Comparison of ENCODE assay signal across 20 cellular contexts in genomic region chr3:63631670-63632069, GRCh38. TPM values are rescaled to one million over a fixed set of nuclear protein-coding genes. Genes with fewer than 3 reads are reported as not detected.
A peak's percentile ranks its signal among the peaks of the same experiment; 100 is the strongest.
DNase-seq lines count a peak whose midpoint lies in the region; ATAC-seq, FAIRE-seq and TF ChIP-seq lines count a peak whose summit lies in the region.
"Had no signal": no experiment of that assay in that cellular context is flagged by ENCODE, and none has a peak within 500 bp of the region (broad histone marks: within the 10 kb centered on the region; RNA-seq: fewer than 3 reads in every experiment).

No MANE protein-coding gene starts in this region.

- H3K79me1 ChIP-seq in H9 (ENCODE audit: insufficient read depth, low read depth, low read length, poor library complexity, severe bottlenecking) = no peaks in the 10 kb centered on the region

- H3K4me2 ChIP-seq in H9 (ENCODE audit: insufficient read depth, insufficient read length, low read length) = no peak overlapping the region
- H3K4me2 ChIP-seq: A549 had no signal

- peaks cover 0 to 5% of the 10 kb centered on the region in 2 experiments; a peak in 1 of 5 replicates for H3K9me3 Mint-ChIP-seq in H9

- no peaks in the 10 kb centered on the region for H4K20me1 ChIP-seq in H9 (ENCODE audit: control insufficient read depth, insufficient read depth, insufficient read length)

- H3K23ac ChIP-seq in H9 (ENCODE audit: insufficient read length, low read depth, low read length) = no peak overlapping the region

- H2BK5ac ChIP-seq in H9 (ENCODE audit: insufficient read length, low read length) = no peak overlapping the region

- H3T11ph ChIP-seq in H9 (ENCODE audit: low read length) = no peak overlapping the region

- no peak overlapping the region for H2AK5ac ChIP-seq in H9 (ENCODE audit: insufficient read length, low read length)

- 0 out of 2 replicates have a peak, but pooled peaks cover 2% of the 10 kb centered on the region for H3K27me3 Mint-ChIP-seq in H9 (ENCODE audit: low read depth)

- H3K18ac ChIP-seq in H9 (ENCODE audit: insufficient read length, low read depth, low read length) = no peak overlapping the region

- no peak overlapping the region for H2AFZ ChIP-seq in H9 (ENCODE audit: low read length)

- H3K27ac ChIP-seq in H9 (ENCODE audit: insufficient read length, low read depth, low read length) = no peak overlapping the region
- no peak overlapping the region for H3K27ac ChIP-seq in RWPE2 (ENCODE audit: poor library complexity, severe bottlenecking)
- no peak overlapping the region for H3K27ac ChIP-seq in foreskin keratinocyte
- no peak overlapping the region for H3K27ac ChIP-seq in kidney (ENCODE audit: low read depth in 2 of 2, low read length in 2 of 2)
- H3K27ac ChIP-seq: A549, C4-2B had no signal

- H3K36me3 Mint-ChIP-seq in H9 (ENCODE audit: insufficient read depth in 1 of 3, low read depth in 3 of 3) = peaks cover 0 to 4% (median 0%) of the 10 kb centered on the region in 3 experiments; a peak in 2 of 7 replicates
- H3K36me3 Mint-ChIP-seq: CD4-positive, alpha-beta memory T cell had no signal

- intact Hi-C loops in kidney (cut with DNase I) = no loop called here

- H4K5ac ChIP-seq in H9 (ENCODE audit: insufficient read length, low read depth, low read length) = no peak overlapping the region

- H3K36me3 ChIP-seq in RWPE2 (ENCODE audit: low read depth) (no peaks in the 10 kb centered on the region), kidney (ENCODE audit: control insufficient read depth in 1 of 2, insufficient read depth in 2 of 2, low read length in 2 of 2) (no peaks in the 10 kb centered on the region)
- H3K36me3 ChIP-seq: BE2C had no signal

- no peaks in the 10 kb centered on the region for H3K79me2 ChIP-seq in H9 (ENCODE audit: insufficient read depth, low read length)

- H2BK120ac ChIP-seq in H9 (ENCODE audit: low read depth, low read length, poor library complexity, severe bottlenecking) = peak overlapping the region; percentile 28

- H3K27me3 ChIP-seq in H9 (ENCODE audit: insufficient read depth, low read length) (no peaks in the 10 kb centered on the region), RWPE2 (ENCODE audit: insufficient read depth, poor library complexity, severe bottlenecking) (no peaks in the 10 kb centered on the region), foreskin keratinocyte (no peaks in the 10 kb centered on the region)

- DNase-seq in H9 (no peak), HPDE6-E6E7 (ENCODE audit: extremely low spot score) (peak; percentile 1), RWPE2 (ENCODE audit: low spot score) (no peak), foreskin keratinocyte (peak; percentile 71 to 78), kidney (no peak)
- DNase-seq: BE2C; CD4-positive, alpha-beta memory T cell; DMS153; DMS79 treated with DMSO at 0.1 percent for 48 hours; EL; HCEC 1CT; HFFc6 had no signal

- H3K9ac ChIP-seq in H9 (ENCODE audit: extremely low read depth, insufficient read length, low read length) (no peak overlapping the region), kidney (ENCODE audit: low read length in 2 of 2) (no peak overlapping the region)

- TF ChIP-seq CTCF in H9 (conservative IDR thresholded peaks at IDR 0.05) (no peak), RWPE2 (IDR thresholded peaks at IDR 0.05; ENCODE audit: poor library complexity, severe bottlenecking) (no peak), foreskin keratinocyte (conservative IDR thresholded peaks at IDR 0.05) (no peak), kidney (IDR thresholded peaks at IDR 0.05; ENCODE audit: borderline replicate concordance, extremely low read depth, insufficient read depth) (no peak)

- no peak overlapping the region for H3K4me3 Mint-ChIP-seq in H9
- H3K4me3 Mint-ChIP-seq: CD4-positive, alpha-beta memory T cell; HFFc6 had no signal

- no peak overlapping the region for H3K4me3 ChIP-seq in RWPE2 (ENCODE audit: severe bottlenecking)
- no peak overlapping the region for H3K4me3 ChIP-seq in kidney (ENCODE audit: low read length in 2 of 2)
- H3K4me3 ChIP-seq: A549 had no signal

- H3K14ac ChIP-seq in H9 (ENCODE audit: insufficient read depth, low read length) = no peak overlapping the region

- H2BK15ac ChIP-seq in H9 (ENCODE audit: low read depth, low read length) = no peak overlapping the region

- no peak for FAIRE-seq in kidney (lab: Jason Lieb, UNC)
- FAIRE-seq: A549, D721Med, G401.6, GM12891, H1 had no signal

- no peaks in the 10 kb centered on the region for H3K23me2 ChIP-seq in H9 (ENCODE audit: insufficient read length, low read depth, low read length, poor library complexity, severe bottlenecking)

- no peak overlapping the region for H2BK20ac ChIP-seq in H9 (ENCODE audit: low read depth, low read length, poor library complexity, severe bottlenecking)

- H3K4ac ChIP-seq in H9 (ENCODE audit: low read depth, low read length) = no peak overlapping the region

- H4K91ac ChIP-seq in H9 (ENCODE audit: insufficient read length, low read depth, low read length) = no peak overlapping the region

- H2BK12ac ChIP-seq in H9 (ENCODE audit: insufficient read length, low read depth, low read length) = no peak overlapping the region

- H3K4me1 Mint-ChIP-seq in H9 = peaks cover 8 to 10% of the 10 kb centered on the region in 2 experiments
- H3K4me1 Mint-ChIP-seq: CD4-positive, alpha-beta memory T cell had no signal

- no peak overlapping the region for H3K56ac ChIP-seq in H9 (ENCODE audit: insufficient read length, low read depth, low read length)

- peak; percentile 49; the same call in 1 of the 3 replicates for ATAC-seq in RWPE2 (ENCODE audit: low read depth)
- ATAC-seq in foreskin keratinocyte = peak; percentile 89
- no peak for ATAC-seq in HG03045 (IDR thresholded peaks at IDR 0.05; ENCODE audit: unreplicated experiment)
- ATAC-seq: A549 had no signal

- no peak overlapping the region; a peak in 1 of 7 replicates for H3K27ac Mint-ChIP-seq in H9
- H3K27ac Mint-ChIP-seq: CD4-positive, alpha-beta memory T cell; HFFc6 had no signal

- H3K4me1 ChIP-seq in H9 (ENCODE audit: insufficient read depth, low read length) (no peaks in the 10 kb centered on the region), RWPE2 (ENCODE audit: insufficient read depth, poor library complexity, severe bottlenecking) (no peaks in the 10 kb centered on the region), foreskin keratinocyte (peaks cover 9% of the 10 kb centered on the region), kidney (ENCODE audit: control insufficient read depth in 1 of 2, insufficient read depth in 1 of 2, low read depth in 1 of 2, low read length in 2 of 2) (no peaks in the 10 kb centered on the region)
- H3K4me1 ChIP-seq: A549, BE2C had no signal

- WGBS in H9 (ENCODE audit: extremely low coverage, insufficient read length, low lambda C conversion rate) = no CpG with 5 or more reads among the region's 4 CpGs

- no peak overlapping the region for H4K8ac ChIP-seq in H9 (replicated peaks; ENCODE audit: insufficient read length, low read depth, low read length)

- H3K9me3 ChIP-seq in H9 (ENCODE audit: control insufficient read depth, low read depth, low read length) = no peaks in the 10 kb centered on the region
- no peaks in the 10 kb centered on the region for H3K9me3 ChIP-seq in RWPE2 (ENCODE audit: severe bottlenecking)
- H3K9me3 ChIP-seq in kidney (ENCODE audit: control insufficient read depth in 1 of 2, low read length in 2 of 2) = no peaks in the 10 kb centered on the region
- H3K9me3 ChIP-seq: A549, BE2C had no signal

RNA-seq across cellular contexts. Expression of gene SNTN, which starts 20.8 kb away (rescaled TPM):
- total RNA-seq in H9 (2021) (not detected in 2 replicates), foreskin keratinocyte (not detected in 2 replicates), kidney (not detected)
- polyA plus RNA-seq in foreskin keratinocyte (not detected in 2 replicates), kidney (ENCODE audit: insufficient read depth, low read depth, low replicate concordance) (not detected)
- total RNA-seq: CD4-positive, alpha-beta memory T cell; H1; HFFc6 had no signal
- polyA plus RNA-seq: A549; AG04450; CD4-positive, alpha-beta memory T cell; H1 had no signal

Comparison
In these comparisons a context has a peak if more than half of its experiments do, and no peak if none do; other contexts are left out.
1. DNase-seq: peak in HPDE6-E6E7 (single experiment) and foreskin keratinocyte (2 of 2); none in H9 (single experiment), RWPE2 (single experiment) and kidney (single experiment).